Comparison of ENCODE assay signal across 7 cellular contexts in genomic region chr2:160294339-160294803, GRCh38.
DNase-seq lines count a peak whose midpoint lies in the region; ATAC-seq and TF ChIP-seq lines count a peak whose summit lies in the region.

No MANE protein-coding gene starts in this region.

- no CpG with 5 or more reads among the region's 5 CpGs for WGBS in IMR-90 (ENCODE audit: extremely low coverage in 2 of 2, insufficient read length in 1 of 2), 2 experiments
- 25 to 29% methylated on average over 5 of the region's 5 CpGs for WGBS in aorta, 2 donors

- H3K4me1 ChIP-seq in IMR-90 (ENCODE audit: control insufficient read depth, insufficient read depth, low read length) (peaks cover 35% of the 10 kb centered on the region), mucosa of descending colon (ENCODE audit: low read depth) (no peaks in the 10 kb centered on the region), aorta (ENCODE audit: control insufficient read depth in 1 of 2, insufficient read depth in 2 of 2, low read length in 2 of 2) (peaks cover 5 to 8% of the 10 kb centered on the region in 2 donors)

- H3K4ac ChIP-seq in IMR-90 (ENCODE audit: low read depth, low read length): peak overlapping the region; percentile 93

- peak overlapping the region; percentile 86 for H2BK5ac ChIP-seq in IMR-90 (ENCODE audit: low read depth, low read length, poor library complexity, severe bottlenecking)

- H3K9me1 ChIP-seq in IMR-90 (ENCODE audit: insufficient read depth, low read length): peaks cover 28% of the 10 kb centered on the region

- peaks cover 8% of the 10 kb centered on the region; the same call in 1 of the 2 replicates for H4K20me1 ChIP-seq in IMR-90 (ENCODE audit: insufficient read depth, low read length)

- dilution Hi-C loops in IMR-90 (cut with HindIII; ENCODE audit: low sequenced_read_pairs, unreplicated experiment): no loop called here

- peak overlapping the region; percentile 59; the same call in 1 of the 3 replicates for H2BK15ac ChIP-seq in IMR-90 (ENCODE audit: low read depth, low read length)

- DNase-seq in IMR-90 (peak; percentile 92), astrocyte of the spinal cord (ENCODE audit: low read depth, low spot score) (peak; percentile 81), mucosa of descending colon (peak in 1 of 3 donors; percentile 33), aorta (peak; percentile 75 to 79), RPMI8226 (no peak), iPS-NIHi11 (ENCODE audit: low spot score) (no peak)

- H3K27ac ChIP-seq in IMR-90 (ENCODE audit: insufficient read depth, low read length): peak overlapping the region; percentile 68
- no peak overlapping the region for H3K27ac ChIP-seq in aorta (ENCODE audit: low read depth in 1 of 2, low read length in 2 of 2)

- peak overlapping the region; percentile 85 for H3K14ac ChIP-seq in IMR-90 (replicated peaks; ENCODE audit: low read depth, low read length)

- H2AK5ac ChIP-seq in IMR-90 (ENCODE audit: low read depth, low read length): peak overlapping the region; percentile 65; the same call in 1 of the 2 replicates

- peak overlapping the region; percentile 61 for H3K56ac ChIP-seq in IMR-90 (ENCODE audit: extremely low read depth, insufficient read depth, low read length)

- H3K27me3 ChIP-seq in IMR-90 (ENCODE audit: control insufficient read depth, insufficient read depth, low read length) (no peaks in the 10 kb centered on the region), aorta (ENCODE audit: control insufficient read depth in 1 of 2, insufficient read depth in 2 of 2, low read length in 1 of 2) (no peaks in the 10 kb centered on the region)

- TF ChIP-seq POLR2A in IMR-90 (IDR thresholded peaks at IDR 0.05; ENCODE audit: low read depth, low read length): no peak

- no peak overlapping the region for H3K9ac ChIP-seq in IMR-90 (ENCODE audit: low read depth, low read length)

- in situ Hi-C loops in IMR-90 (cut with MboI; ENCODE audit: low sequenced_read_pairs): no loop called here
- in situ Hi-C loops in astrocyte of the spinal cord (cut with HindIII; ENCODE audit: low sequenced_read_pairs): no loop called here

- no peaks in the 10 kb centered on the region for H3K9me3 ChIP-seq in IMR-90 (ENCODE audit: control insufficient read depth, insufficient read depth, low read length)
- H3K9me3 ChIP-seq in mucosa of descending colon: no peaks in the 10 kb centered on the region
- no peaks in the 10 kb centered on the region for H3K9me3 ChIP-seq in aorta (ENCODE audit: control insufficient read depth, low read length)

- TF ChIP-seq CTCF in IMR-90 (conservative IDR thresholded peaks at IDR 0.05; ENCODE audit: low read depth, low read length): no peak
- no peak for TF ChIP-seq CTCF in astrocyte of the spinal cord (IDR thresholded peaks at IDR 0.05; ENCODE audit: low read depth, low read length)
- no peak for TF ChIP-seq CTCF in mucosa of descending colon (IDR thresholded peaks at IDR 0.05)

- peaks cover 46 to 83% of the 10 kb centered on the region in 2 experiments for H3K79me1 ChIP-seq in IMR-90 (ENCODE audit: low read depth in 1 of 2, low read length in 2 of 2)

- peak overlapping the region; percentile 13 for H3K4me2 ChIP-seq in IMR-90 (ENCODE audit: low read depth, low read length)

- BruUV-seq in IMR-90 (replicated peaks; lab: Mats Ljungman, UMichigan): no TSS peak

- H3K18ac ChIP-seq in IMR-90 (ENCODE audit: low read depth, low read length): peak overlapping the region; percentile 45

- CTCF ChIA-PET in IMR-90 (lab: Yijun Ruan, JAX): no interaction called here

- H2AK9ac ChIP-seq in IMR-90 (replicated peaks; ENCODE audit: low read depth, low read length, poor library complexity): peak overlapping the region; percentile 10

- H2BK20ac ChIP-seq in IMR-90 (ENCODE audit: low read depth, low read length): peak overlapping the region; percentile 68

- H4K5ac ChIP-seq in IMR-90 (ENCODE audit: low read depth, low read length): peak overlapping the region; percentile 4; the same call in 1 of the 2 replicates

- intact Hi-C loops in IMR-90 (cut with micrococcal nuclease) (no loop called here), mucosa of descending colon (cut with DNase I, micrococcal nuclease) (no loop called here), aorta (cut with DNase I) (no loop called here)

- H3K36me3 ChIP-seq in IMR-90 (ENCODE audit: control insufficient read depth, insufficient read depth, low read length): peaks cover 35% of the 10 kb centered on the region
- H3K36me3 ChIP-seq in mucosa of descending colon (ENCODE audit: low read depth): no peaks in the 10 kb centered on the region
- H3K36me3 ChIP-seq in aorta (ENCODE audit: control insufficient read depth in 1 of 2, insufficient read depth in 2 of 2, low read length in 1 of 2): no peaks in the 10 kb centered on the region

- peak overlapping the region; percentile 89 for H2BK120ac ChIP-seq in IMR-90 (ENCODE audit: low read depth, low read length)

- POLR2A ChIA-PET in IMR-90 (lab: Charles Lee; ENCODE audit: unreplicated experiment): no interaction called here

- H3K4me3 ChIP-seq in IMR-90 (ENCODE audit: insufficient read depth, low read depth, low read length): no peak overlapping the region
- H3K4me3 ChIP-seq in astrocyte of the spinal cord (ENCODE audit: low read depth, low read length): no peak overlapping the region
- no peak overlapping the region for H3K4me3 ChIP-seq in mucosa of descending colon
- no peak overlapping the region for H3K4me3 ChIP-seq in aorta (ENCODE audit: low read length in 2 of 2)

- H2AFZ ChIP-seq in IMR-90 (replicated peaks; ENCODE audit: low read length, poor library complexity): no peak overlapping the region

- H4K8ac ChIP-seq in IMR-90 (ENCODE audit: low read depth in 2 of 2, low read length in 2 of 2): peak overlapping the region in 1 of 2 experiments; percentile 82; a peak in 2 of 4 replicates

- peak; percentile 75 for ATAC-seq in GM21367 (IDR thresholded peaks at IDR 0.05; ENCODE audit: unreplicated experiment)
- ATAC-seq in IMR-90 (ENCODE audit: low read depth): peak; percentile 52
- peak; percentile 73 for ATAC-seq in mucosa of descending colon
- peak; percentile 74 for ATAC-seq in aorta (ENCODE audit: low FRiP score)

- peak overlapping the region; percentile 83 for H4K91ac ChIP-seq in IMR-90 (ENCODE audit: insufficient read depth, low read depth, low read length)

- TF ChIP-seq RAD21 in IMR-90 (IDR thresholded peaks at IDR 0.05; ENCODE audit: low read length): no peak

- H3K23ac ChIP-seq in IMR-90 (ENCODE audit: low read depth, low read length): peak overlapping the region; percentile 87

TF ChIP-seq in IMR-90, 13 proteins besides CTCF, POLR2A, EP300 and RAD21:
- TF ChIP-seq NFE2L2 (IDR thresholded peaks at IDR 0.05; ENCODE audit: low read depth, low read length): peak; percentile 50; the same call in 1 of the 2 replicates
- TF ChIP-seq CEBPB (IDR thresholded peaks at IDR 0.05; ENCODE audit: low read depth, low read length): peak; percentile 42
- TF ChIP-seq BHLHE40 (IDR thresholded peaks at IDR 0.05; ENCODE audit: low read depth, low read length): peak; percentile 64; the same call in 1 of the 2 replicates
- no peak for TF ChIP-seq MAZ (IDR thresholded peaks at IDR 0.05; ENCODE audit: borderline replicate concordance, low read depth, low read length)
- TF ChIP-seq, protein P1, sequence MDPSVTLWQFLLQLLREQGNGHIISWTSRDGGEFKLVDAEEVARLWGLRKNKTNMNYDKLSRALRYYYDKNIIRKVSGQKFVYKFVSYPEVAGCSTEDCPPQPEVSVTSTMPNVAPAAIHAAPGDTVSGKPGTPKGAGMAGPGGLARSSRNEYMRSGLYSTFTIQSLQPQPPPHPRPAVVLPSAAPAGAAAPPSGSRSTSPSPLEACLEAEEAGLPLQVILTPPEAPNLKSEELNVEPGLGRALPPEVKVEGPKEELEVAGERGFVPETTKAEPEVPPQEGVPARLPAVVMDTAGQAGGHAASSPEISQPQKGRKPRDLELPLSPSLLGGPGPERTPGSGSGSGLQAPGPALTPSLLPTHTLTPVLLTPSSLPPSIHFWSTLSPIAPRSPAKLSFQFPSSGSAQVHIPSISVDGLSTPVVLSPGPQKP (IDR thresholded peaks at IDR 0.05; ENCODE audit: borderline replicate concordance, low read depth, low read length): no peak
- no peak; the same call in none of the 2 replicates for TF ChIP-seq FOS (IDR thresholded peaks at IDR 0.05; ENCODE audit: low read depth, low read length)
- TF ChIP-seq MAFK (IDR thresholded peaks at IDR 0.05; ENCODE audit: low read depth, low read length): peak; percentile 90
- no peak for TF ChIP-seq CHD1 (IDR thresholded peaks at IDR 0.05; ENCODE audit: low read depth, low read length)
- TF ChIP-seq RCOR1 (IDR thresholded peaks at IDR 0.05; ENCODE audit: insufficient replicate concordance, low read length): no peak
- no peak for TF ChIP-seq SMC3 (IDR thresholded peaks at IDR 0.05; ENCODE audit: low read depth, low read length)
- TF ChIP-seq MXI1 (IDR thresholded peaks at IDR 0.05; ENCODE audit: borderline replicate concordance, low read depth, low read length): peak; percentile 83; the same call in 1 of the 2 replicates
- TF ChIP-seq RFX5 (IDR thresholded peaks at IDR 0.05; ENCODE audit: low read depth, low read length): no peak
- no peak for TF ChIP-seq USF2 (IDR thresholded peaks at IDR 0.05; ENCODE audit: low read depth, low read length)

Comparison
In these comparisons a context has a peak if more than half of its experiments do, and no peak if none do; other contexts are left out.
1. DNase-seq: peak in IMR-90 (single experiment), astrocyte of the spinal cord (single experiment) and aorta (2 of 2); none in RPMI8226 (single experiment) and iPS-NIHi11 (single experiment).
2. Peak in every context shown above with its lines, with median percentiles within 50 percentile points of each other: ATAC-seq.